In the genomic region with DNA sequence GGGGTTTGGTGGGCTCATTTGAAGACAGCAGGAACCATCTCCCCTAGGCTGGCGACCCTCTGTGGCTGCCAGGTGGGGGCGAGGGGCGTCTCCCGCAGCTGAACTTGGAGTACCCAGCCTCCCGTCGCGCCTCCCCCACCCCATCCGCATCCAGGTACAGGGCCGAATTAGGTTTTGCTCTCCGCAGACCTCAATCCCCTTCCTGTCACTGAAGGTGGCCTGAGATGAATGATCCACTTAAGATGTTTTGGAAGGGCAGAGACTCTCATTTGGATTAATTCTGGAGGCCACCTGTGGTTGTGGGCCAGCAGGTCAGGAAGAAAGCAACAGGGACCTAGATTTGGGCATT, we compare ENCODE assay signal across 8 cellular contexts. TPM values are rescaled to one million over a fixed set of nuclear protein-coding genes. Genes with fewer than 3 reads are reported as not detected.
DNase-seq lines count a peak whose midpoint lies in the region; ATAC-seq, FAIRE-seq and TF ChIP-seq lines count a peak whose summit lies in the region.

No MANE protein-coding gene starts in this region.

- H3F3A ChIP-seq in Loucy (ENCODE audit: low read depth): peaks cover 6% of the 10 kb centered on the region; the same call in 1 of the 2 replicates

- DNase-seq in endothelial cell of umbilical vein (ENCODE audit: low read depth, low spot score) (no peak), pancreas (no peak), left lobe of liver (ENCODE audit: low spot score) (no peak), HT-29 (ENCODE audit: low spot score) (no peak)

- WGBS in pancreas, 2 donors: 22 to 26% methylated on average over 10 of the region's 10 CpGs

- peaks cover 4% of the 10 kb centered on the region for H4K20me1 ChIP-seq in Loucy (ENCODE audit: insufficient read depth, low read length, poor library complexity, severe bottlenecking)
- H4K20me1 ChIP-seq in endothelial cell of umbilical vein (replicated peaks; ENCODE audit: control insufficient read depth, extremely low read depth, insufficient read depth, low read length): no peaks in the 10 kb centered on the region

- H3K27ac ChIP-seq in endothelial cell of umbilical vein (ENCODE audit: insufficient read depth, low read depth, low read length): no peak overlapping the region
- peak overlapping the region in 2 of 4 donors; percentile 44 to 58 for H3K27ac ChIP-seq in pancreas

- POLR2A ChIA-PET in endothelial cell of umbilical vein (lab: Charles Lee): no interaction called here

- H3K4me1 ChIP-seq in Loucy (ENCODE audit: insufficient read depth, low read length, poor library complexity, severe bottlenecking): peaks cover 51% of the 10 kb centered on the region
- peaks cover 5% of the 10 kb centered on the region for H3K4me1 ChIP-seq in endothelial cell of umbilical vein (ENCODE audit: control insufficient read depth, extremely low read depth, insufficient read depth, low read length)
- H3K4me1 ChIP-seq in pancreas: peaks cover 0 to 3% (median 0%) of the 10 kb centered on the region in 3 donors

- BruUV-seq in endothelial cell of umbilical vein (replicated peaks; lab: Mats Ljungman, UMichigan): no TSS peak

- peak overlapping the region; percentile 79 for H3K9ac ChIP-seq in Loucy (ENCODE audit: low read depth, low read length, poor library complexity, severe bottlenecking)
- H3K9ac ChIP-seq in endothelial cell of umbilical vein (replicated peaks; ENCODE audit: extremely low read depth, insufficient read depth, low read length): peak overlapping the region; percentile 39

- H3K36me3 ChIP-seq in Loucy (ENCODE audit: insufficient read depth, low read length) (no peaks in the 10 kb centered on the region), endothelial cell of umbilical vein (ENCODE audit: control insufficient read depth in 2 of 2, extremely low read depth in 1 of 2, insufficient read depth in 2 of 2, low read length in 2 of 2) (no peaks in the 10 kb centered on the region), pancreas (no peaks in the 10 kb centered on the region)

- H3K4me3 ChIP-seq in GM12875 (ENCODE audit: low read depth, low read length): peak overlapping the region; percentile 84
- peak overlapping the region; percentile 85 for H3K4me3 ChIP-seq in Loucy (ENCODE audit: low read length, poor library complexity, severe bottlenecking)
- H3K4me3 ChIP-seq in endothelial cell of umbilical vein (replicated peaks in 1 of 3; ENCODE audit: insufficient read depth in 1 of 3, low read depth in 1 of 3, low read length in 3 of 3): peak overlapping the region; percentile 22 to 54 (median 30)
- peak overlapping the region; percentile 56 to 75 (median 67) for H3K4me3 ChIP-seq in pancreas

- H3K9me3 ChIP-seq in Loucy (ENCODE audit: insufficient read depth, low read depth, low read length) (no peaks in the 10 kb centered on the region), endothelial cell of umbilical vein (replicated peaks; ENCODE audit: control insufficient read depth, insufficient read depth, low read length) (no peaks in the 10 kb centered on the region), pancreas (no peaks in the 10 kb centered on the region)

- CTCF ChIA-PET in endothelial cell of umbilical vein (lab: Charles Lee): no interaction called here

- H3K9me1 ChIP-seq in endothelial cell of umbilical vein (replicated peaks; ENCODE audit: control insufficient read depth, extremely low read depth, insufficient read depth, low read length): no peaks in the 10 kb centered on the region

- no peaks in the 10 kb centered on the region for H3K9me2 ChIP-seq in Loucy (replicated peaks; ENCODE audit: low read depth, low read length)

- H3K79me2 ChIP-seq in Loucy (ENCODE audit: insufficient read depth, low read length): peaks cover 45% of the 10 kb centered on the region
- no peaks in the 10 kb centered on the region for H3K79me2 ChIP-seq in endothelial cell of umbilical vein (ENCODE audit: control insufficient read depth, insufficient read depth, low read length)

- no peaks in the 10 kb centered on the region for H3K27me3 ChIP-seq in Loucy (ENCODE audit: insufficient read depth, low read length, poor library complexity, severe bottlenecking)
- peaks cover 0 to 3% of the 10 kb centered on the region in 2 experiments for H3K27me3 ChIP-seq in endothelial cell of umbilical vein (ENCODE audit: control insufficient read depth in 2 of 2, insufficient read depth in 2 of 2, low read length in 2 of 2)
- no peaks in the 10 kb centered on the region for H3K27me3 ChIP-seq in pancreas

- ATAC-seq in pancreas (peak; percentile 8 to 19 (median 14)), HG02678 (IDR thresholded peaks at IDR 0.05; ENCODE audit: unreplicated experiment) (no peak), left lobe of liver (no peak), GM18858 (IDR thresholded peaks at IDR 0.05; ENCODE audit: unreplicated experiment) (no peak)

- H3K4me2 ChIP-seq in Loucy (ENCODE audit: low read depth, low read length, poor library complexity, severe bottlenecking): peak overlapping the region; percentile 98
- H3K4me2 ChIP-seq in endothelial cell of umbilical vein (ENCODE audit: insufficient read depth, low read length): peak overlapping the region; percentile 65

- no peak for TF ChIP-seq POLR2A in endothelial cell of umbilical vein (IDR thresholded peaks at IDR 0.05; ENCODE audit: low read depth, low read length)

- no peak for TF ChIP-seq CTCF in GM12875 (IDR thresholded peaks at IDR 0.05; ENCODE audit: borderline replicate concordance, insufficient read depth, low read depth, low read length)
- no peak; the same call in 1 of the 2 replicates for TF ChIP-seq CTCF in Loucy (conservative IDR thresholded peaks at IDR 0.05; ENCODE audit: low read length)
- no peak for TF ChIP-seq CTCF in endothelial cell of umbilical vein (IDR thresholded peaks at IDR 0.05; ENCODE audit: extremely low read depth in 1 of 2, insufficient read depth in 1 of 2, low read depth in 1 of 2, low read length in 2 of 2)
- TF ChIP-seq CTCF in pancreas (IDR thresholded peaks at IDR 0.05): no peak

- H2AFZ ChIP-seq in Loucy (ENCODE audit: low read length) (peak overlapping the region; percentile 76), endothelial cell of umbilical vein (ENCODE audit: low read depth, low read length) (peak overlapping the region; percentile 92)

- dilution Hi-C loops in endothelial cell of umbilical vein (cut with MboI; ENCODE audit: extremely low pct_ligation_motif_present, low sequenced_read_pairs): no loop called here

- FAIRE-seq in endothelial cell of umbilical vein (lab: Jason Lieb, UNC) (no peak), pancreas (lab: Jason Lieb, UNC) (no peak)

- intact Hi-C loops in endothelial cell of umbilical vein (cut with micrococcal nuclease) (loop anchor here (5.0 kb wide), 1 partner anchor 306 kb away; a partner anchor contains a TSS), pancreas (cut with DNase I) (no loop called here)

TF ChIP-seq in endothelial cell of umbilical vein, 7 proteins besides CTCF, POLR2A, EP300 and RAD21:
- TF ChIP-seq FOS (IDR thresholded peaks at IDR 0.05; ENCODE audit: borderline replicate concordance, insufficient read depth, low read length): no peak
- no peak for TF ChIP-seq JUN (IDR thresholded peaks at IDR 0.05; ENCODE audit: borderline replicate concordance, insufficient read depth, insufficient read length, low read depth)
- no peak for TF ChIP-seq POLR2AphosphoS5 (IDR thresholded peaks at IDR 0.05; ENCODE audit: insufficient read depth, low read depth, low read length)
- TF ChIP-seq GATA2 (IDR thresholded peaks at IDR 0.05; ENCODE audit: insufficient read depth, insufficient read length, low read depth, low read length): no peak
- TF ChIP-seq, protein P1, sequence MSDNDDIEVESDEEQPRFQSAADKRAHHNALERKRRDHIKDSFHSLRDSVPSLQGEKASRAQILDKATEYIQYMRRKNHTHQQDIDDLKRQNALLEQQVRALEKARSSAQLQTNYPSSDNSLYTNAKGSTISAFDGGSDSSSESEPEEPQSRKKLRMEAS (IDR thresholded peaks at IDR 0.05; ENCODE audit: insufficient read depth, insufficient read length): no peak
- no peak for TF ChIP-seq MYC (IDR thresholded peaks at IDR 0.05; ENCODE audit: low read depth, low read length)
- no peak for TF ChIP-seq EZH2 (IDR thresholded peaks at IDR 0.05; ENCODE audit: borderline replicate concordance, low read depth, low read length, severe bottlenecking)

RNA-seq across cellular contexts. Expression of a gene that starts 0.5 kb away (rescaled TPM):
- total RNA-seq in endothelial cell of umbilical vein: 0.46 and 0.55 TPM in 2 replicates
- 0.40 TPM in 2 replicates for polyA plus RNA-seq in endothelial cell of umbilical vein
- 0.48 and 0.57 TPM in 2 replicates for polyA plus RNA-seq in endothelial cell of umbilical vein (2011; cell fraction: cytosol; rRNA removed)
- 0.41 and 0.54 TPM in 2 replicates for polyA plus RNA-seq in endothelial cell of umbilical vein (2011; cell fraction: nucleus; rRNA removed)
- polyA plus RNA-seq in endothelial cell of umbilical vein (2012): 0.48 and 0.54 TPM in 2 replicates
- polyA minus RNA-seq in endothelial cell of umbilical vein: 0.28 and 0.29 TPM in 2 replicates
- polyA minus RNA-seq in endothelial cell of umbilical vein (2011; cell fraction: cytosol; rRNA and poly(A)+ RNA removed): 5.2 TPM
- 0.14 and 0.19 TPM in 2 replicates for polyA minus RNA-seq in endothelial cell of umbilical vein (2011; cell fraction: nucleus; rRNA and poly(A)+ RNA removed)
- total RNA-seq in pancreas: 1 to 10 TPM in 4 of 6 donors, under 1 TPM in 2; 0.83 to 5.1 (median 1.3) TPM
- 1 to 10 TPM in 1 of 2 donors, under 1 TPM in 1; 0.72 to 2.5 TPM for polyA plus RNA-seq in pancreas
- 0.38 TPM for total RNA-seq in left lobe of liver
- total RNA-seq in HT-29 (2014; rRNA removed; shearing (Covaris generic)): 0.73 and 0.99 TPM in 2 replicates

Comparison
In these comparisons a context has a peak if more than half of its experiments do, and no peak if none do; other contexts are left out.
1. H3K4me3 ChIP-seq: peak in every context shown above with its lines; median percentile 85 in Loucy; 84 in GM12875; 67 in pancreas; 30 in endothelial cell of umbilical vein.
2. ATAC-seq: peak in pancreas (4 of 4); none in HG02678 (single experiment), left lobe of liver (single experiment) and GM18858 (single experiment).